In genomic region chr11:449889-450808, GRCh38 we compare ENCODE assay signal across 8 cellular contexts. TPM values are rescaled to one million over a fixed set of nuclear protein-coding genes. Genes with fewer than 3 reads are reported as not detected.
DNase-seq lines count a peak whose midpoint lies in the region; ATAC-seq and TF ChIP-seq lines count a peak whose summit lies in the region.

Gene PTDSS2 (plus strand): TSS chr11:450279. CDS start chr11:450456, 177 bp downstream.

- no peaks in the 10 kb centered on the region for H3K27me3 Mint-ChIP-seq in activated T-cell treated with anti-CD3 and anti-CD28 coated beads, Interleukin-2, amount 50 U/mL, for 24 hours

- peak within 1 kb of the TSS; percentile 98 for H3K27ac Mint-ChIP-seq in activated T-cell treated with anti-CD3 and anti-CD28 coated beads, Interleukin-2, amount 50 U/mL, for 24 hours

- peak within 1 kb of the TSS; percentile 82 to 100 (median 90) for H3K4me3 ChIP-seq in esophagus muscularis mucosa

- TF ChIP-seq CTCF in esophagus muscularis mucosa (IDR thresholded peaks at IDR 0.05) = peak in 1 of 3 experiments; percentile 27

- peaks cover 0 to 29% (median 21%) of the 10 kb centered on the region in 4 donors for H3K36me3 ChIP-seq in esophagus muscularis mucosa

- peaks cover 38% of the 10 kb centered on the region for H3K4me1 Mint-ChIP-seq in activated T-cell treated with anti-CD3 and anti-CD28 coated beads, Interleukin-2, amount 50 U/mL, for 24 hours (ENCODE audit: low read depth)

- H3K4me3 Mint-ChIP-seq in activated T-cell treated with anti-CD3 and anti-CD28 coated beads, Interleukin-2, amount 50 U/mL, for 24 hours = peak within 1 kb of the TSS; percentile 97

- no peak for TF ChIP-seq EP300 in esophagus muscularis mucosa (IDR thresholded peaks at IDR 0.05)

- no peaks in the 10 kb centered on the region for H3K9me3 Mint-ChIP-seq in activated T-cell treated with anti-CD3 and anti-CD28 coated beads, Interleukin-2, amount 50 U/mL, for 24 hours

- peak within 1 kb of the TSS; percentile 86 to 97 (median 92) for H3K27ac ChIP-seq in esophagus muscularis mucosa (replicated peaks in 1 of 4)

- peak; percentile 77 for TF ChIP-seq POLR2A in esophagus muscularis mucosa (IDR thresholded peaks at IDR 0.05; ENCODE audit: low read depth)

- in situ Hi-C loops in KBM-7 (cut with MboI; ENCODE audit: low pct_unique_long_range_greater_than_20kb, low sequenced_read_pairs) = no loop called here

- ATAC-seq in GM21717 (IDR thresholded peaks at IDR 0.05; ENCODE audit: unreplicated experiment) = peak; percentile 60

- H3K9me3 ChIP-seq in esophagus muscularis mucosa = no peaks in the 10 kb centered on the region

- DNase-seq in DMS153 treated with DMSO at 0.1 percent for 48 hours (lab: John Stamatoyannopoulos, UW; ENCODE audit: unreplicated experiment) (peak; percentile 92), KBM-7 (peak; percentile 95), esophagus muscularis mucosa (ENCODE audit: extremely low spot score) (peak; percentile 99), myocyte (ENCODE audit: low read depth) (peak; percentile 97)
- peak; percentile 95 for DNase-seq in activated T-cell treated with anti-CD3 and anti-CD28 coated beads, Interleukin-2, amount 50 U/mL, for 24 hours
- peak; percentile 88 to 96 for DNase-seq in stimulated activated CD8-positive, alpha-beta memory T cell treated with anti-CD3 and anti-CD28 coated beads, Interleukin-7, amount 100 ng/mL, for 48 hours (ENCODE audit: extremely low read depth in 1 of 2, low read depth in 1 of 2)

- 2% methylated on average over 25 of the region's 108 CpGs for WGBS in esophagus muscularis mucosa

- peaks cover 42% of the 10 kb centered on the region for H3K36me3 Mint-ChIP-seq in activated T-cell treated with anti-CD3 and anti-CD28 coated beads, Interleukin-2, amount 50 U/mL, for 24 hours (ENCODE audit: low read depth)

- H3K4me1 ChIP-seq in esophagus muscularis mucosa = peaks cover 25 to 45% (median 41%) of the 10 kb centered on the region in 4 donors

- H3K27me3 ChIP-seq in esophagus muscularis mucosa = no peaks in the 10 kb centered on the region

- intact Hi-C loops in esophagus muscularis mucosa (cut with DNase I) = loop anchor here (2.0 to 5.0 kb wide), 4 partner anchors 43 to 148 kb away; no protein-coding TSS in a partner anchor

TF ChIP-seq in PFSK-1, 5 proteins besides CTCF, POLR2A, EP300 and RAD21:
- TF ChIP-seq SIN3A (IDR thresholded peaks at IDR 0.05; ENCODE audit: borderline replicate concordance, insufficient read depth, low read length) = 0 out of 2 replicates have a peak, but pooled peaks have one; percentile 32
- TF ChIP-seq TAF1 (IDR thresholded peaks at IDR 0.05; ENCODE audit: borderline replicate concordance, insufficient read depth, low read length) = peak; percentile 58; the same call in 1 of the 2 replicates
- TF ChIP-seq POLR2AphosphoS5 (IDR thresholded peaks at IDR 0.05; ENCODE audit: low read depth, low read length) = peak; percentile 88
- TF ChIP-seq REST (IDR thresholded peaks at IDR 0.05; ENCODE audit: insufficient read depth in 1 of 2, low read depth in 2 of 2, low read length in 2 of 2) = 0 out of 4 replicates have a peak, but pooled peaks of 1 of the 2 experiments have one; percentile 42
- no peak for TF ChIP-seq FOXP2 (optimal IDR thresholded peaks at IDR 0.05; ENCODE audit: borderline replicate concordance, extremely low read depth, extremely low read length, insufficient read depth)

RNA-seq across cellular contexts. Expression of gene PTDSS2, which starts in this region (rescaled TPM):
- 75.5 TPM for polyA plus RNA-seq in PFSK-1 (2012; ENCODE audit: insufficient read length, low read depth)
- 10 to 100 TPM; 23.9 to 58.3 (median 30.2) TPM for total RNA-seq in esophagus muscularis mucosa
- 78.1 and 110 TPM in 2 replicates for total RNA-seq in myocyte
- polyA plus RNA-seq in myocyte (2012) = 46.3 TPM

Comparison
In these comparisons a context has a peak if more than half of its experiments do, and no peak if none do; other contexts are left out.
1. Peak in every context shown above with its lines: DNase-seq, ATAC-seq, H3K4me3 ChIP-seq and H3K27ac ChIP-seq.